Comparison of ENCODE assay signal across 9 cellular contexts in genomic region chrX:15244421-15244820, GRCh38. TPM values are rescaled to one million over a fixed set of nuclear protein-coding genes. Genes with fewer than 3 reads are reported as not detected.
"Had no signal": no experiment of that assay in that cellular context is flagged by ENCODE, and none has a peak within 500 bp of the region (broad histone marks: within the 10 kb centered on the region; RNA-seq: fewer than 3 reads in every experiment).

No MANE protein-coding gene starts in this region.

- H3K4me1 ChIP-seq: HAP-1 had no signal

- H3K36me3 ChIP-seq: HAP-1 had no signal

- H3K9me3 ChIP-seq: HAP-1 had no signal

- H3K4me3 ChIP-seq: GM23248, HAP-1, K562 had no signal

- H3K27ac ChIP-seq: GM23248, HL-60 had no signal

- ATAC-seq: HCT116, K562 had no signal

- DNase-seq: GM23248, GOT3, H7, HFFc6, IMR-90 had no signal

RNA-seq across cellular contexts. Expression of gene ASB9, which starts 25.5 kb away (rescaled TPM):
- polyA plus RNA-seq: GM23248 had no signal
